ENCODE assay signal across 1 cellular context in genomic region chr11:69700278-69701140, GRCh38.
TF ChIP-seq lines count a peak whose summit lies in the region.

No MANE protein-coding gene starts in this region.

TF ChIP-seq in HepG2, 621 proteins besides CTCF, POLR2A, EP300 and RAD21 (continued from another document and continues in another):
- TF ChIP-seq ZNF687 (CRISPR knock-in tag; IDR thresholded peaks at IDR 0.05) (peak; percentile 86), SOX5 (CRISPR knock-in tag; IDR thresholded peaks at IDR 0.05; ENCODE audit: borderline replicate concordance) (peak; percentile 47; the same call in 1 of the 2 replicates), TFAP4 (IDR thresholded peaks at IDR 0.05; ENCODE audit: borderline replicate concordance, low read depth) (peak; percentile 94), GPBP1L1 (CRISPR knock-in tag; IDR thresholded peaks at IDR 0.05) (no peak), JARID2 (CRISPR knock-in tag; IDR thresholded peaks at IDR 0.05; ENCODE audit: insufficient replicate concordance) (no peak), KDM5B (CRISPR knock-in tag; IDR thresholded peaks at IDR 0.05; ENCODE audit: borderline replicate concordance) (peak; percentile 32; the same call in 1 of the 2 replicates), ZNF207 (IDR thresholded peaks at IDR 0.05; ENCODE audit: borderline replicate concordance) (no peak), ZNF292 (CRISPR knock-in tag; IDR thresholded peaks at IDR 0.05; ENCODE audit: borderline replicate concordance, low read depth) (0 out of 2 replicates have a peak, but pooled peaks have one; percentile 21), NR2C2 (CRISPR knock-in tag; IDR thresholded peaks at IDR 0.05; ENCODE audit: borderline replicate concordance) (no peak), FOXA3 (CRISPR knock-in tag; IDR thresholded peaks at IDR 0.05) (peak; percentile 52; the same call in 1 of the 2 replicates), SIX1 (CRISPR knock-in tag; IDR thresholded peaks at IDR 0.05; ENCODE audit: borderline replicate concordance) (0 out of 2 replicates have a peak, but pooled peaks have one; percentile 9), ATF2 (CRISPR knock-in tag; IDR thresholded peaks at IDR 0.05) (peak; percentile 50), ZFYVE20 (CRISPR knock-in tag; IDR thresholded peaks at IDR 0.05; ENCODE audit: borderline replicate concordance, low read depth) (no peak), ELF1 (CRISPR knock-in tag; IDR thresholded peaks at IDR 0.05) (peak; percentile 55), GABPA (IDR thresholded peaks at IDR 0.05; ENCODE audit: low read depth, low read length) (no peak), GABPA (CRISPR knock-in tag; IDR thresholded peaks at IDR 0.05; ENCODE audit: low read depth) (peak; percentile 32; the same call in 1 of the 2 replicates), TEAD3 (CRISPR knock-in tag; optimal IDR thresholded peaks at IDR 0.05; ENCODE audit: borderline replicate concordance) (peak; percentile 31), ZFY (CRISPR knock-in tag; IDR thresholded peaks at IDR 0.05) (peak; percentile 65; the same call in 1 of the 2 replicates), ZXDC (CRISPR knock-in tag; IDR thresholded peaks at IDR 0.05) (0 out of 2 replicates have a peak, but pooled peaks have one; percentile 41), NR2F2 (IDR thresholded peaks at IDR 0.05; ENCODE audit: borderline replicate concordance, low read depth) (peak; percentile 48; the same call in 1 of the 2 replicates), AGO2 (optimal IDR thresholded peaks at IDR 0.05; ENCODE audit: low read depth, low read length) (no peak), RARA (CRISPR knock-in tag; IDR thresholded peaks at IDR 0.05) (peak; percentile 68), NR2F1 (CRISPR knock-in tag; IDR thresholded peaks at IDR 0.05) (0 out of 4 replicates have a peak, but pooled peaks have one; percentile 7 to 28), ZNF564 (CRISPR knock-in tag; IDR thresholded peaks at IDR 0.05) (peak; percentile 32; the same call in 1 of the 2 replicates), ZBTB37 (CRISPR knock-in tag; IDR thresholded peaks at IDR 0.05) (0 out of 2 replicates have a peak, but pooled peaks have one; percentile 35), MAZ (IDR thresholded peaks at IDR 0.05; ENCODE audit: borderline replicate concordance, low read depth, low read length) (no peak), MAZ (CRISPR knock-in tag; IDR thresholded peaks at IDR 0.05; ENCODE audit: low read depth) (no peak), ZNF281 (CRISPR knock-in tag; IDR thresholded peaks at IDR 0.05; ENCODE audit: borderline replicate concordance) (peak; percentile 89; the same call in 1 of the 2 replicates), HIC2 (CRISPR knock-in tag; IDR thresholded peaks at IDR 0.05; ENCODE audit: low read depth) (peak; percentile 98), MEIS2 (CRISPR knock-in tag; IDR thresholded peaks at IDR 0.05) (0 out of 2 replicates have a peak, but pooled peaks have one; percentile 15), HMG20A (CRISPR knock-in tag; IDR thresholded peaks at IDR 0.05; ENCODE audit: borderline replicate concordance) (peak; percentile 59; the same call in 1 of the 2 replicates), CBX1 (IDR thresholded peaks at IDR 0.05; ENCODE audit: low read depth) (peak; percentile 41), ZEB1 (IDR thresholded peaks at IDR 0.05; ENCODE audit: insufficient replicate concordance, low read depth) (peak; percentile 97), AHR (CRISPR knock-in tag; IDR thresholded peaks at IDR 0.05) (0 out of 2 replicates have a peak, but pooled peaks have one; percentile 46), GATAD2A (CRISPR knock-in tag; IDR thresholded peaks at IDR 0.05) (peak; percentile 82), REST (IDR thresholded peaks at IDR 0.05; ENCODE audit: borderline replicate concordance in 1 of 2, low read depth in 1 of 2, low read length in 2 of 2) (no peak)
